In genomic region chr3:63232764-63233396, GRCh38 we compare ENCODE assay signal across 13 cellular contexts. TPM values are rescaled to one million over a fixed set of nuclear protein-coding genes. Genes with fewer than 3 reads are reported as not detected.
DNase-seq lines count a peak whose midpoint lies in the region; ATAC-seq and TF ChIP-seq lines count a peak whose summit lies in the region.
"Had no signal": no experiment of that assay in that cellular context is flagged by ENCODE, and none has a peak within 500 bp of the region (broad histone marks: within the 10 kb centered on the region; RNA-seq: fewer than 3 reads in every experiment).

No MANE protein-coding gene starts in this region.

- H3K36me3 ChIP-seq in Caco-2 (ENCODE audit: control insufficient read depth, insufficient read depth, low read length) (no peaks in the 10 kb centered on the region), adipocyte (ENCODE audit: control insufficient read depth, insufficient read depth, low read length, severe bottlenecking) (no peaks in the 10 kb centered on the region), psoas muscle (ENCODE audit: insufficient read depth in 1 of 2, low read depth in 1 of 2) (no peaks in the 10 kb centered on the region)
- H3K36me3 ChIP-seq: sigmoid colon had no signal

- H3K27me3 ChIP-seq in Caco-2 (replicated peaks; ENCODE audit: control insufficient read depth, insufficient read depth, low read length) (no peaks in the 10 kb centered on the region), adipocyte (replicated peaks; ENCODE audit: control insufficient read depth, insufficient read depth, low read length) (no peaks in the 10 kb centered on the region), psoas muscle (ENCODE audit: insufficient read depth in 3 of 3, low read length in 2 of 3) (no peaks in the 10 kb centered on the region)
- H3K27me3 ChIP-seq: sigmoid colon had no signal

- no peaks in the 10 kb centered on the region for H3K9me3 ChIP-seq in Caco-2
- H3K9me3 ChIP-seq in adipocyte (ENCODE audit: control insufficient read depth, low read length) = no peaks in the 10 kb centered on the region
- no peaks in the 10 kb centered on the region for H3K9me3 ChIP-seq in psoas muscle
- H3K9me3 ChIP-seq: sigmoid colon had no signal

- no peaks in the 10 kb centered on the region for H3K4me1 ChIP-seq in Caco-2
- H3K4me1 ChIP-seq in adipocyte (ENCODE audit: control insufficient read depth, insufficient read depth, low read length) = no peaks in the 10 kb centered on the region
- no peaks in the 10 kb centered on the region for H3K4me1 ChIP-seq in psoas muscle
- H3K4me1 ChIP-seq: sigmoid colon had no signal

- H3K9me3 Mint-ChIP-seq in Caco-2 (ENCODE audit: unreplicated experiment) (no peaks in the 10 kb centered on the region), HFFc6 (no peaks in the 10 kb centered on the region), WTC11 (peaks cover 18% of the 10 kb centered on the region)

- no peak for DNase-seq in Caco-2
- DNase-seq in HFFc6 = peak; percentile 0
- peak; percentile 57 for DNase-seq in adipocyte (ENCODE audit: low read depth)
- DNase-seq in kidney tubule cell (ENCODE audit: low spot score) = peak; percentile 7
- no peak for DNase-seq in WTC11 (ENCODE audit: low spot score)
- DNase-seq in psoas muscle = no peak
- DNase-seq in stimulated activated naive CD4-positive, alpha-beta T cell (lab: John Stamatoyannopoulos, UW) = no peak
- DNase-seq: sigmoid colon; stimulated activated naive CD4-positive, alpha-beta T cell treated with Interleukin-2 at 50 U/mL for 16 hours; T-helper 9 cell had no signal

- intact Hi-C loops in Caco-2 (cut with micrococcal nuclease; ENCODE audit: unreplicated experiment) = loop anchor here (1.0 kb wide), 1 partner anchor 611 kb away; no protein-coding TSS in a partner anchor
- intact Hi-C loops in psoas muscle (cut with DNase I) = no loop called here

- CTCF ChIA-PET in Caco-2 (lab: Charles Lee) = no interaction called here
- CTCF ChIA-PET in WTC11 (lab: Charles Lee) = interaction anchor here (0.6 to 1.4 kb wide), 9 partner anchors 136 to 903 kb away, joined by 3 to 8 read pairs (median 4); no protein-coding TSS in a partner anchor

- H3K4me3 Mint-ChIP-seq in Caco-2 (ENCODE audit: unreplicated experiment) (no peak overlapping the region), HFFc6 (no peak overlapping the region), WTC11 (no peak overlapping the region)

- no peak overlapping the region for H3K4me3 ChIP-seq in Caco-2 (ENCODE audit: low read depth, low read length)
- no peak overlapping the region for H3K4me3 ChIP-seq in adipocyte (ENCODE audit: low read length)
- no peak overlapping the region for H3K4me3 ChIP-seq in psoas muscle
- H3K4me3 ChIP-seq: sigmoid colon had no signal

- H3K27ac ChIP-seq in psoas muscle = no peak overlapping the region
- H3K27ac ChIP-seq: sigmoid colon had no signal

- H3K36me3 Mint-ChIP-seq in Caco-2 (ENCODE audit: insufficient read depth, unreplicated experiment) = no peaks in the 10 kb centered on the region
- H3K36me3 Mint-ChIP-seq in HFFc6 (ENCODE audit: low read depth) = no peaks in the 10 kb centered on the region
- peaks cover 6% of the 10 kb centered on the region for H3K36me3 Mint-ChIP-seq in WTC11
- H3K36me3 Mint-ChIP-seq: activated naive CD4-positive, alpha-beta T cell treated with anti-CD3 and anti-CD28 coated beads, Interleukin-2, amount 50 U/mL, for 72 hours had no signal

- 65 to 68% (median 66%) methylated on average over 3 of the region's 3 CpGs for WGBS in psoas muscle, 3 donors

- peak; percentile 18 to 24 for TF ChIP-seq CTCF in Caco-2 (IDR thresholded peaks at IDR 0.05; ENCODE audit: insufficient read depth in 1 of 2, low read depth in 1 of 2, low read length in 1 of 2, severe bottlenecking in 1 of 2, unreplicated experiment in 1 of 2)
- peak; percentile 76 for TF ChIP-seq CTCF in HFFc6 (IDR thresholded peaks at IDR 0.05)
- TF ChIP-seq CTCF in WTC11 (IDR thresholded peaks at IDR 0.05) = no peak
- TF ChIP-seq CTCF in psoas muscle (IDR thresholded peaks at IDR 0.05) = no peak

- ATAC-seq in WTC11 (no peak), GM21723 (IDR thresholded peaks at IDR 0.05; ENCODE audit: unreplicated experiment) (no peak), psoas muscle (no peak)
- ATAC-seq: activated naive CD4-positive, alpha-beta T cell treated with anti-CD3 and anti-CD28 coated beads, Interleukin-2, amount 50 U/mL, for 72 hours had no signal

- no peak overlapping the region for H3K27ac Mint-ChIP-seq in Caco-2 (ENCODE audit: unreplicated experiment)
- H3K27ac Mint-ChIP-seq in HFFc6 = no peak overlapping the region
- H3K27ac Mint-ChIP-seq in WTC11 = no peak overlapping the region
- H3K27ac Mint-ChIP-seq: activated naive CD4-positive, alpha-beta T cell treated with anti-CD3 and anti-CD28 coated beads, Interleukin-2, amount 50 U/mL, for 72 hours had no signal

- H3K4me1 Mint-ChIP-seq in Caco-2 (ENCODE audit: low read depth, unreplicated experiment) = no peaks in the 10 kb centered on the region
- peaks cover 6% of the 10 kb centered on the region; the same call in 1 of the 2 replicates for H3K4me1 Mint-ChIP-seq in HFFc6 (ENCODE audit: low read depth)
- peaks cover 11% of the 10 kb centered on the region for H3K4me1 Mint-ChIP-seq in WTC11

- H3K9ac ChIP-seq in adipocyte (ENCODE audit: low read length) = no peak overlapping the region

- POLR2A ChIA-PET in Caco-2 (lab: Charles Lee) = no interaction called here
- POLR2A ChIA-PET in WTC11 (lab: Charles Lee) = no interaction called here

- H3K27me3 Mint-ChIP-seq in Caco-2 (ENCODE audit: insufficient read depth, unreplicated experiment) (no peaks in the 10 kb centered on the region), HFFc6 (ENCODE audit: insufficient read depth) (no peaks in the 10 kb centered on the region; the same call in 1 of the 2 replicates), WTC11 (ENCODE audit: low read depth) (no peaks in the 10 kb centered on the region)

- BruUV-seq in Caco-2 (replicated peaks; lab: Mats Ljungman, UMichigan) = no TSS peak

TF ChIP-seq in WTC11, 78 proteins besides CTCF, POLR2A, EP300 and RAD21:
- TF ChIP-seq ZNF232 (CRISPR knock-in tag; IDR thresholded peaks at IDR 0.05) (no peak), AR (CRISPR knock-in tag; IDR thresholded peaks at IDR 0.05) (no peak), ZNF425 (CRISPR knock-in tag; conservative IDR thresholded peaks at IDR 0.05) (no peak), ZNF219 (CRISPR knock-in tag; IDR thresholded peaks at IDR 0.05; ENCODE audit: borderline replicate concordance) (no peak), NFE2L1 (CRISPR knock-in tag; IDR thresholded peaks at IDR 0.05) (no peak), ATF1 (CRISPR knock-in tag; IDR thresholded peaks at IDR 0.05) (no peak), NR2C2 (CRISPR knock-in tag; IDR thresholded peaks at IDR 0.05) (no peak), RELA (CRISPR knock-in tag; IDR thresholded peaks at IDR 0.05; ENCODE audit: borderline replicate concordance) (no peak), EMX1 (CRISPR knock-in tag; IDR thresholded peaks at IDR 0.05) (no peak)

RNA-seq across cellular contexts. Expression of gene SYNPR, which starts 45.2 kb away (rescaled TPM):
- not detected in 2 replicates for total RNA-seq in Caco-2 (2022)
- not detected for total RNA-seq in HFFc6 (2021; fragmentation: NEBNext Ultra II Directional; extraction: Animal tissue kit (Norgen Biotek cat#: 25700))
- total RNA-seq in WTC11 (2021) = 0.78 to 1.4 TPM (median 0.85 TPM) in 3 replicates
- total RNA-seq in psoas muscle = not detected
- under 1 TPM in 1 of 3 donors, not detected in 2; 0.03 TPM for polyA plus RNA-seq in psoas muscle
- total RNA-seq: activated naive CD4-positive, alpha-beta T cell treated with anti-CD3 and anti-CD28 coated beads, Interleukin-2, amount 50 U/mL, for 72 hours; M059J had no signal

Comparison
In these comparisons a context has a peak if more than half of its experiments do, and no peak if none do; other contexts are left out.
1. DNase-seq: peak in HFFc6 (single experiment), adipocyte (single experiment) and kidney tubule cell (single experiment); none in Caco-2 (0 of 2), WTC11 (single experiment), psoas muscle (0 of 2) and stimulated activated naive CD4-positive, alpha-beta T cell (0 of 6).
2. CTCF ChIP-seq: peak in Caco-2 (2 of 2) and HFFc6 (single experiment); none in WTC11 (single experiment) and psoas muscle (single experiment).